ENCODE assay signal across 9 cellular contexts in the genomic region with DNA sequence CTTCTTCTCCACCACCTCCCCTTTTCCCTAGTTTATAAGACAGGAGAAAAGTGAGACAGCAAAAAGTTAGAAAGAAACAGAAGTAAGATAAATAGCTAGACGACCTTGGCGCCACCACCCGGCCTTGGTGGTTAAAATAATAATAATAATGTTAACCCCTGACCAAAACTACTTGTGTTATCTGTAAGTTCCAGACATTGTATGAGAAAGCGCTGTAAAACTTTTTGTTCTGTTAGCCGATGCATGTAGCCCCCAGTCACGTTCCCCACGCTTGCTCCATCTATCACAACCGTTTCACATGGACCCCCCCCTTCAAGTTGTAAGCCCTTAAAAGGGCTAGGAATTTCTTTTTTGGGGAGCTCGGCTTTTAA. TPM values are rescaled to one million over a fixed set of nuclear protein-coding genes. Genes with fewer than 3 reads are reported as not detected.
DNase-seq lines count a peak whose midpoint lies in the region; ATAC-seq and TF ChIP-seq lines count a peak whose summit lies in the region.
"Had no signal": no experiment of that assay in that cellular context is flagged by ENCODE, and none has a peak within 500 bp of the region (broad histone marks: within the 10 kb centered on the region; RNA-seq: fewer than 3 reads in every experiment).

No MANE protein-coding gene starts in this region.

- DNase-seq in BJ (ENCODE audit: low read depth) (no peak), memory B cell (ENCODE audit: low spot score in 2 of 2) (no peak), amygdala (lab: John Stamatoyannopoulos, UW) (no peak)
- DNase-seq in activated CD8-positive, alpha-beta T cell treated with anti-CD3 and anti-CD28 coated beads, Interleukin-2, amount 10 ng/mL, durations not matched to agents 7 days and 5 days, result no peak
- DNase-seq in effector memory CD4-positive, alpha-beta T cell, result no peak

- POLR2A ChIA-PET in BJ (lab: Charles Lee) (no interaction called here), HEK293 (lab: Yijun Ruan, JAX) (interaction anchor here (1.1 to 2.0 kb wide), 5 partner anchors 8 to 58 kb away, joined by 3 to 16 read pairs (median 9); partner anchors contain the start of gene ACOXL)
- POLR2A ChIA-PET in activated CD8-positive, alpha-beta T cell treated with anti-CD3 and anti-CD28 coated beads, Interleukin-2, amount 10 ng/mL, durations not matched to agents 7 days and 5 days (lab: Charles Lee), result interaction anchor here (0.9 to 2.7 kb wide), 2 partner anchors 8 to 16 kb away, joined by 3 to 10 read pairs; no protein-coding TSS in a partner anchor

- CTCF ChIA-PET in BJ (lab: Yijun Ruan, JAX), result interaction anchor here (0.8 kb wide), 1 partner anchor 10 kb away, joined by 4 read pairs; no protein-coding TSS in a partner anchor
- CTCF ChIA-PET in HEK293 (lab: Yijun Ruan, JAX), result interaction anchor here (0.7 to 5.0 kb wide), 3 partner anchors 40 to 1021 kb away, joined by 4 to 26 read pairs (median 5); no protein-coding TSS in a partner anchor
- CTCF ChIA-PET in activated CD8-positive, alpha-beta T cell treated with anti-CD3 and anti-CD28 coated beads, Interleukin-2, amount 10 ng/mL, durations not matched to agents 7 days and 5 days (lab: Charles Lee), result interaction anchor here (0.9 to 5.5 kb wide), 2 partner anchors 69 to 76 kb away, joined by 3 to 34 read pairs; no protein-coding TSS in a partner anchor

- ATAC-seq in activated CD8-positive, alpha-beta T cell treated with anti-CD3 and anti-CD28 coated beads, Interleukin-2, amount 10 ng/mL, durations not matched to agents 7 days and 5 days, result no peak
- no peak for ATAC-seq in memory B cell (ENCODE audit: low read depth)
- no peak for ATAC-seq in HG03097 (IDR thresholded peaks at IDR 0.05; ENCODE audit: low FRiP score, unreplicated experiment)
- ATAC-seq in GM18873 (IDR thresholded peaks at IDR 0.05; ENCODE audit: low FRiP score, unreplicated experiment), result no peak

- peaks cover 23% of the 10 kb centered on the region for H3K36me3 Mint-ChIP-seq in activated CD8-positive, alpha-beta T cell treated with anti-CD3 and anti-CD28 coated beads, Interleukin-2, amount 10 ng/mL, durations not matched to agents 7 days and 5 days (ENCODE audit: low read depth)
- H3K36me3 Mint-ChIP-seq in memory B cell, result no peaks in the 10 kb centered on the region

- H3K4me3 ChIP-seq in BJ (ENCODE audit: low read depth, low read length) (peak overlapping the region; percentile 83; the same call in 1 of the 2 replicates), HEK293 (ENCODE audit: low read depth, low read length) (no peak overlapping the region)
- no peak overlapping the region for H3K4me3 ChIP-seq in effector memory CD4-positive, alpha-beta T cell (ENCODE audit: insufficient read depth, low read depth, low read length, poor library complexity, severe bottlenecking)

- TF ChIP-seq CTCF in BJ (IDR thresholded peaks at IDR 0.05; ENCODE audit: insufficient read depth, low read depth, low read length) (0 out of 2 replicates have a peak, but pooled peaks have one; percentile 16), HEK293 (tag by site-specific recombination; IDR thresholded peaks at IDR 0.05) (no peak)

- H3K27me3 Mint-ChIP-seq in activated CD8-positive, alpha-beta T cell treated with anti-CD3 and anti-CD28 coated beads, Interleukin-2, amount 10 ng/mL, durations not matched to agents 7 days and 5 days (ENCODE audit: low read depth), result peaks cover 6% of the 10 kb centered on the region
- H3K27me3 Mint-ChIP-seq in memory B cell, result no peaks in the 10 kb centered on the region

- H3K36me3 ChIP-seq in BJ (ENCODE audit: control insufficient read depth, insufficient read depth, low read length), result no peaks in the 10 kb centered on the region
- H3K36me3 ChIP-seq in HEK293 (ENCODE audit: control insufficient read depth in 2 of 2, insufficient read depth in 1 of 2, low read length in 2 of 2), result peaks cover 0 to 9% of the 10 kb centered on the region in 2 experiments; a peak in 1 of 3 replicates
- no peaks in the 10 kb centered on the region for H3K36me3 ChIP-seq in effector memory CD4-positive, alpha-beta T cell (ENCODE audit: control insufficient read depth, insufficient read depth, low read length)

- peaks cover 34% of the 10 kb centered on the region for H3K4me1 Mint-ChIP-seq in activated CD8-positive, alpha-beta T cell treated with anti-CD3 and anti-CD28 coated beads, Interleukin-2, amount 10 ng/mL, durations not matched to agents 7 days and 5 days (ENCODE audit: low read depth)
- H3K4me1 Mint-ChIP-seq in memory B cell, result peaks cover 11% of the 10 kb centered on the region

- H3K27me3 ChIP-seq in BJ (ENCODE audit: control insufficient read depth, insufficient read depth, low read length), result no peaks in the 10 kb centered on the region
- no peaks in the 10 kb centered on the region for H3K27me3 ChIP-seq in effector memory CD4-positive, alpha-beta T cell (replicated peaks; ENCODE audit: control insufficient read depth, insufficient read depth, low read length, poor library complexity, severe bottlenecking)

- H3K4me3 Mint-ChIP-seq in activated CD8-positive, alpha-beta T cell treated with anti-CD3 and anti-CD28 coated beads, Interleukin-2, amount 10 ng/mL, durations not matched to agents 7 days and 5 days, result peak overlapping the region; percentile 84
- peak overlapping the region; percentile 88 for H3K4me3 Mint-ChIP-seq in memory B cell

- peaks cover 7% of the 10 kb centered on the region for H3K4me1 ChIP-seq in HEK293 (ENCODE audit: control insufficient read depth, insufficient read depth, low read length)
- H3K4me1 ChIP-seq in effector memory CD4-positive, alpha-beta T cell (ENCODE audit: control insufficient read depth, insufficient read depth, low read length, poor library complexity, severe bottlenecking), result no peaks in the 10 kb centered on the region

- H3K27ac ChIP-seq in HEK293 (ENCODE audit: extremely low read depth, low read depth, low read length), result no peak overlapping the region
- no peak overlapping the region for H3K27ac ChIP-seq in effector memory CD4-positive, alpha-beta T cell (ENCODE audit: insufficient read depth, low read length, poor library complexity, severe bottlenecking)

- no peaks in the 10 kb centered on the region for H3K9me3 Mint-ChIP-seq in activated CD8-positive, alpha-beta T cell treated with anti-CD3 and anti-CD28 coated beads, Interleukin-2, amount 10 ng/mL, durations not matched to agents 7 days and 5 days (ENCODE audit: insufficient read depth)
- no peaks in the 10 kb centered on the region for H3K9me3 Mint-ChIP-seq in memory B cell

- H3K9me3 ChIP-seq in HEK293 (ENCODE audit: control insufficient read depth, insufficient read depth, low read depth, low read length), result no peaks in the 10 kb centered on the region
- H3K9me3 ChIP-seq in effector memory CD4-positive, alpha-beta T cell (ENCODE audit: control insufficient read depth, low read length), result no peaks in the 10 kb centered on the region

- no peak overlapping the region for H3K27ac Mint-ChIP-seq in activated CD8-positive, alpha-beta T cell treated with anti-CD3 and anti-CD28 coated beads, Interleukin-2, amount 10 ng/mL, durations not matched to agents 7 days and 5 days
- no peak overlapping the region for H3K27ac Mint-ChIP-seq in memory B cell

TF ChIP-seq in HEK293, 187 proteins besides CTCF, POLR2A, EP300 and RAD21 (continues in another document):
- TF ChIP-seq, protein P1, sequence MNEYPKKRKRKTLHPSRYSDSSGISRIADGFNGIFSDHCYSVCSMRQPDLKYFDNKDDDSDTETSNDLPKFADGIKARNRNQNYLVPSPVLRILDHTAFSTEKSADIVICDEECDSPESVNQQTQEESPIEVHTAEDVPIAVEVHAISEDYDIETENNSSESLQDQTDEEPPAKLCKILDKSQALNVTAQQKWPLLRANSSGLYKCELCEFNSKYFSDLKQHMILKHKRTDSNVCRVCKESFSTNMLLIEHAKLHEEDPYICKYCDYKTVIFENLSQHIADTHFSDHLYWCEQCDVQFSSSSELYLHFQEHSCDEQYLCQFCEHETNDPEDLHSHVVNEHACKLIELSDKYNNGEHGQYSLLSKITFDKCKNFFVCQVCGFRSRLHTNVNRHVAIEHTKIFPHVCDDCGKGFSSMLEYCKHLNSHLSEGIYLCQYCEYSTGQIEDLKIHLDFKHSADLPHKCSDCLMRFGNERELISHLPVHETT (tag by site-specific recombination; IDR thresholded peaks at IDR 0.05), result no peak
- TF ChIP-seq ZNF791 (tag by site-specific recombination; IDR thresholded peaks at IDR 0.05) (no peak), ZNF10 (tag by site-specific recombination; IDR thresholded peaks at IDR 0.05) (no peak), ZBTB44 (tag by site-specific recombination; IDR thresholded peaks at IDR 0.05) (no peak), ZNF280C (tag by site-specific recombination; IDR thresholded peaks at IDR 0.05) (no peak)

RNA-seq across cellular contexts. Expression of gene BUB1, which starts 1.5 kb away (rescaled TPM):
- polyA plus RNA-seq in BJ (2011; rRNA removed), result 22.2 and 23.9 TPM in 2 replicates
- 18.6 and 22.1 TPM in 2 replicates for polyA minus RNA-seq in BJ (2011; rRNA and poly(A)+ RNA removed)
- 100 to 1,000 TPM; 138 to 140 TPM for total RNA-seq in activated CD8-positive, alpha-beta T cell treated with anti-CD3 and anti-CD28 coated beads, Interleukin-2, amount 10 ng/mL, durations not matched to agents 7 days and 5 days

RNA-seq across cellular contexts. Expression of gene ACOXL, which starts 53.1 kb away (rescaled TPM):
- polyA plus RNA-seq in BJ (2011; rRNA removed), result not detected in 2 replicates
- polyA minus RNA-seq in BJ (2011; rRNA and poly(A)+ RNA removed), result not detected in 2 replicates
- total RNA-seq in activated CD8-positive, alpha-beta T cell treated with anti-CD3 and anti-CD28 coated beads, Interleukin-2, amount 10 ng/mL, durations not matched to agents 7 days and 5 days, result not detected
- total RNA-seq: HT1080 had no signal
